8 cellular contexts compared by ENCODE assay signal in the genomic region with DNA sequence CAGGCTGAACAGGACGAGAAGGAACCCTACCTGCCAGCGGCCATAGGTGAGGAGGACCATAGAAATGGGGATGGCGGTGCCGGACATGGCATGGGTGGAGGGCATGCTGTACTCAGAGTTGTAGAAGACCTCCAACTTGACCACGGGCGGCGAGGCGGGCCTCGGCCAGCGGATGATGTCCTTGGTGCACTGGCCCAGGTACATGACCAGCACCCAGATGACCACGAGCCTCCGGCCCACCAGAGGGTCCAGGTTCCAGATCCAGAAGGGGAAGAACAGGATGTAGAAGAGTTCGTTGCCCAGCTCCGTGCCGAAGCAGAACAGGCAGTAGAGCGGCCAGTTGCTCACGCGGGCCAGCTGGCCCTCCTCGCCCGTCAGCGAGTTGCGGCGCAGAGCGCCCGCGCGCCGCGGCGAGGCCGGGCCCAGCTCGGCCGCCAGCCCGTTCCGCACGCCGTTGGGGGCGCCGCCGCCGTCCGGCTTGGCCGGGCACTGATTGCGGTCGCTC. TPM values are rescaled to one million over a fixed set of nuclear protein-coding genes. Genes with fewer than 3 reads are reported as not detected.
DNase-seq lines count a peak whose midpoint lies in the region; ATAC-seq and TF ChIP-seq lines count a peak whose summit lies in the region.

No MANE protein-coding gene starts in this region.

- H3K27ac Mint-ChIP-seq in HFFc6: peak overlapping the region; percentile 92
- H3K27ac Mint-ChIP-seq in activated naive CD4-positive, alpha-beta T cell treated with anti-CD3 and anti-CD28 coated beads, Interleukin-2, amount 50 U/mL, for 72 hours: peak overlapping the region; percentile 72 to 98

- H3K4me1 Mint-ChIP-seq in HFFc6 (ENCODE audit: low read depth): peaks cover 28% of the 10 kb centered on the region

- H3K27me3 Mint-ChIP-seq in HFFc6 (ENCODE audit: insufficient read depth): peaks cover 10% of the 10 kb centered on the region

- no peaks in the 10 kb centered on the region for H3K9me3 Mint-ChIP-seq in HFFc6
- H3K9me3 Mint-ChIP-seq in activated naive CD4-positive, alpha-beta T cell treated with anti-CD3 and anti-CD28 coated beads, Interleukin-2, amount 50 U/mL, for 72 hours: no peaks in the 10 kb centered on the region

- peak; percentile 19 for DNase-seq in activated naive CD4-positive, alpha-beta T cell treated with Interleukin-2 at 50 U/mL for 16 hours
- no peak for DNase-seq in activated naive CD4-positive, alpha-beta T cell treated with anti-CD3 and anti-CD28 coated beads, Interleukin-2, amount 50 U/mL, for 16 hours
- peak; percentile 6 for DNase-seq in HFFc6
- peak; percentile 21 for DNase-seq in NAMALWA (ENCODE audit: low spot score)
- DNase-seq in activated naive CD4-positive, alpha-beta T cell treated with anti-CD3 and anti-CD28 coated beads, Interleukin-2, amount 50 U/mL, for 72 hours (ENCODE audit: low spot score in 2 of 2): peak; percentile 18 to 62
- DNase-seq in Right ventricle myocardium superior: peak; percentile 61
- DNase-seq in nucleus accumbens (lab: John Stamatoyannopoulos, UW): peak in 47 of 56 donors; percentile 1 to 71 (median 44)
- no peak for DNase-seq in GOT3 (lab: John Stamatoyannopoulos, UW)

- H3K36me3 Mint-ChIP-seq in HFFc6 (ENCODE audit: low read depth): peaks cover 4% of the 10 kb centered on the region
- peaks cover 6 to 8% of the 10 kb centered on the region in 2 donors for H3K36me3 Mint-ChIP-seq in activated naive CD4-positive, alpha-beta T cell treated with anti-CD3 and anti-CD28 coated beads, Interleukin-2, amount 50 U/mL, for 72 hours

- intact Hi-C loops in Right ventricle myocardium superior (cut with DNase I): no loop called here

- H3K4me3 Mint-ChIP-seq in HFFc6: peak overlapping the region; percentile 98

- ATAC-seq in activated naive CD4-positive, alpha-beta T cell treated with anti-CD3 and anti-CD28 coated beads, Interleukin-2, amount 50 U/mL, for 72 hours: peak; percentile 51 to 67
- peak; percentile 85 for ATAC-seq in Right ventricle myocardium superior (ENCODE audit: poor library complexity)

- TF ChIP-seq CTCF in HFFc6 (IDR thresholded peaks at IDR 0.05): no peak

RNA-seq across cellular contexts. Expression of a gene that starts 0.6 kb away (rescaled TPM):
- total RNA-seq in HFFc6 (2021; fragmentation: NEBNext Ultra II Directional; extraction: Animal tissue kit (Norgen Biotek cat#: 25700)): 10 to 100 TPM; 20.5 to 25.8 (median 22.7) TPM
- total RNA-seq in activated naive CD4-positive, alpha-beta T cell treated with anti-CD3 and anti-CD28 coated beads, Interleukin-2, amount 50 U/mL, for 72 hours: 10 to 100 TPM in 1 of 2 donors, 1 to 10 TPM in 1; 8.9 to 11.4 TPM
- total RNA-seq in Right ventricle myocardium superior: 5.6 TPM

Comparison
In these comparisons a context has a peak if more than half of its experiments do, and no peak if none do; other contexts are left out.
1. DNase-seq: peak in activated naive CD4-positive, alpha-beta T cell treated with Interleukin-2 at 50 U/mL for 16 hours (single experiment), HFFc6 (single experiment), NAMALWA (single experiment), activated naive CD4-positive, alpha-beta T cell treated with anti-CD3 and anti-CD28 coated beads, Interleukin-2, amount 50 U/mL, for 72 hours (2 of 2), Right ventricle myocardium superior (single experiment) and nucleus accumbens (47 of 56); none in activated naive CD4-positive, alpha-beta T cell treated with anti-CD3 and anti-CD28 coated beads, Interleukin-2, amount 50 U/mL, for 16 hours (single experiment) and GOT3 (single experiment).